Comparison of ENCODE assay signal across 8 cellular contexts in genomic region chr15:60591491-60592385, GRCh38.
DNase-seq lines count a peak whose midpoint lies in the region; ATAC-seq and TF ChIP-seq lines count a peak whose summit lies in the region.

No MANE protein-coding gene starts in this region.

- H3K9ac ChIP-seq in parathyroid adenoma: peak overlapping the region; percentile 28

- H3K4me3 ChIP-seq in heart right ventricle (peak overlapping the region; percentile 69 to 98 (median 88)), parathyroid adenoma (ENCODE audit: low read depth, low read length) (peak overlapping the region; percentile 71)

- H3K9me3 ChIP-seq in heart right ventricle (no peaks in the 10 kb centered on the region), parathyroid adenoma (ENCODE audit: control insufficient read depth, low read length) (no peaks in the 10 kb centered on the region)

- H2AFZ ChIP-seq in parathyroid adenoma: peak overlapping the region; percentile 68

- no peaks in the 10 kb centered on the region for H3K36me3 ChIP-seq in heart right ventricle
- H3K36me3 ChIP-seq in parathyroid adenoma (ENCODE audit: control insufficient read depth, insufficient read depth, low read length): no peaks in the 10 kb centered on the region

- H3K36me3 Mint-ChIP-seq in activated naive CD4-positive, alpha-beta T cell treated with anti-CD3 and anti-CD28 coated beads, Interleukin-2, amount 50 U/mL, for 72 hours: peaks cover 0 to 19% of the 10 kb centered on the region in 2 donors

- H3K79me2 ChIP-seq in parathyroid adenoma: no peaks in the 10 kb centered on the region

- H3K27me3 ChIP-seq in heart right ventricle (peaks cover 0 to 56% (median 0%) of the 10 kb centered on the region in 7 donors), parathyroid adenoma (ENCODE audit: control insufficient read depth, insufficient read depth, low read length) (no peaks in the 10 kb centered on the region)

- ATAC-seq in HG02571 (IDR thresholded peaks at IDR 0.05; ENCODE audit: unreplicated experiment) (peak; percentile 26), heart right ventricle (peak; percentile 61 to 91 (median 67)), HG03025 (IDR thresholded peaks at IDR 0.05; ENCODE audit: low FRiP score, unreplicated experiment) (no peak)
- peak; percentile 44 to 50 for ATAC-seq in activated naive CD4-positive, alpha-beta T cell treated with anti-CD3 and anti-CD28 coated beads, Interleukin-2, amount 50 U/mL, for 72 hours

- peak in 2 of 9 donors; percentile 10 to 17 for TF ChIP-seq CTCF in heart right ventricle (IDR thresholded peaks at IDR 0.05)
- no peak for TF ChIP-seq CTCF in parathyroid adenoma (IDR thresholded peaks at IDR 0.05)

- intact Hi-C loops in heart right ventricle (cut with DNase I): loop anchor here in 5 of 10 donors (2.0 to 10.0 kb wide), 7 partner anchors 69 to 463 kb away; no protein-coding TSS in a partner anchor

- H3K4me2 ChIP-seq in parathyroid adenoma (ENCODE audit: low read length): peak overlapping the region; percentile 86

- H3K27ac Mint-ChIP-seq in activated naive CD4-positive, alpha-beta T cell treated with anti-CD3 and anti-CD28 coated beads, Interleukin-2, amount 50 U/mL, for 72 hours: peak overlapping the region; percentile 79 to 86

- DNase-seq in NCI-H1436 (lab: John Stamatoyannopoulos, UW) (peak; percentile 40), NCI-H1436 treated with DMSO at 0.1 percent for 48 hours (lab: John Stamatoyannopoulos, UW) (no peak), NCI-H69 (lab: John Stamatoyannopoulos, UW) (peak; percentile 63), heart right ventricle (peak; percentile 42 to 60)
- peak; percentile 54 to 67 for DNase-seq in activated naive CD4-positive, alpha-beta T cell treated with anti-CD3 and anti-CD28 coated beads, Interleukin-2, amount 50 U/mL, for 72 hours (ENCODE audit: low spot score in 2 of 2)

- WGBS in heart right ventricle, 2 donors: 0 to 1% methylated on average over 81 to 111 of the region's 112 CpGs

- H3K4me1 ChIP-seq in heart right ventricle: peaks cover 0 to 35% (median 11%) of the 10 kb centered on the region in 9 donors
- H3K4me1 ChIP-seq in parathyroid adenoma: no peaks in the 10 kb centered on the region

- peak overlapping the region; percentile 84 to 96 (median 94) for H3K27ac ChIP-seq in heart right ventricle
- H3K27ac ChIP-seq in parathyroid adenoma: peak overlapping the region; percentile 74

- H3K9me3 Mint-ChIP-seq in activated naive CD4-positive, alpha-beta T cell treated with anti-CD3 and anti-CD28 coated beads, Interleukin-2, amount 50 U/mL, for 72 hours: no peaks in the 10 kb centered on the region
